1 cellular context compared by ENCODE assay signal in the genomic region with DNA sequence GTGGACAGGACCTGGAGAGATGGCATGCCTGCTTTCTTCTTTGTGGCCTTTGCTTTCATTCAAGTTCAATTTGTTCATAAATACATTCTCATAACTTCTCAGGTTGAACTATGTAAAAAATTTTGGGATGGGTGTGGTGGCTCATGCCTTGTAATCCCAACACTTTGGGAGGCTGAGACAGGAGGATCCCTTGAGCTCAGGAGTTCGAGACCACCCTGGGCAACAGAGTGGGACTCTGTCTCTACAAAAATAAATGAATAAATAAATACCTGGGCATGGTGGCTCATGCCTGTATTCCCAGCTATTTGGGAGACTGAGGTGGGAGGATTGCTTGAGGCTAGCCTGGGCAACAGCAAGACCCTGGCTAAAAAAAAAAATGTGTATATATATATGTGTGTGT.
TF ChIP-seq lines count a peak whose summit lies in the region.

No MANE protein-coding gene starts in this region.

TF ChIP-seq in HEK293, 187 proteins besides CTCF, POLR2A, EP300 and RAD21 (continued from another document):
- TF ChIP-seq, protein P1, sequence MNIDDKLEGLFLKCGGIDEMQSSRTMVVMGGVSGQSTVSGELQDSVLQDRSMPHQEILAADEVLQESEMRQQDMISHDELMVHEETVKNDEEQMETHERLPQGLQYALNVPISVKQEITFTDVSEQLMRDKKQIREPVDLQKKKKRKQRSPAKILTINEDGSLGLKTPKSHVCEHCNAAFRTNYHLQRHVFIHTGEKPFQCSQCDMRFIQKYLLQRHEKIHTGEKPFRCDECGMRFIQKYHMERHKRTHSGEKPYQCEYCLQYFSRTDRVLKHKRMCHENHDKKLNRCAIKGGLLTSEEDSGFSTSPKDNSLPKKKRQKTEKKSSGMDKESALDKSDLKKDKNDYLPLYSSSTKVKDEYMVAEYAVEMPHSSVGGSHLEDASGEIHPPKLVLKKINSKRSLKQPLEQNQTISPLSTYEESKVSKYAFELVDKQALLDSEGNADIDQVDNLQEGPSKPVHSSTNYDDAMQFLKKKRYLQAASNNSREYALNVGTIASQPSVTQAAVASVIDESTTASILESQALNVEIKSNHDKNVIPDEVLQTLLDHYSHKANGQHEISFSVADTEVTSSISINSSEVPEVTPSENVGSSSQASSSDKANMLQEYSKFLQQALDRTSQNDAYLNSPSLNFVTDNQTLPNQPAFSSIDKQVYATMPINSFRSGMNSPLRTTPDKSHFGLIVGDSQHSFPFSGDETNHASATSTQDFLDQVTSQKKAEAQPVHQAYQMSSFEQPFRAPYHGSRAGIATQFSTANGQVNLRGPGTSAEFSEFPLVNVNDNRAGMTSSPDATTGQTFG (tag by site-specific recombination; IDR thresholded peaks at IDR 0.05; ENCODE audit: borderline replicate concordance), result no peak
- TF ChIP-seq ZBTB1 (tag by site-specific recombination; IDR thresholded peaks at IDR 0.05), result no peak
- no peak for TF ChIP-seq ZNF274 (IDR thresholded peaks at IDR 0.05; ENCODE audit: low read length)
- TF ChIP-seq ZNF274 (tag by site-specific recombination; IDR thresholded peaks at IDR 0.05; ENCODE audit: borderline replicate concordance), result no peak
- TF ChIP-seq ZNF146 (tag by site-specific recombination; IDR thresholded peaks at IDR 0.05), result no peak
- TF ChIP-seq ZSCAN23 (tag by site-specific recombination; IDR thresholded peaks at IDR 0.05), result no peak
- no peak for TF ChIP-seq ZNF248 (tag by site-specific recombination; IDR thresholded peaks at IDR 0.05)
- TF ChIP-seq ZNF624 (tag by site-specific recombination; IDR thresholded peaks at IDR 0.05), result no peak
- TF ChIP-seq ZNF571 (tag by site-specific recombination; IDR thresholded peaks at IDR 0.05), result no peak
- no peak for TF ChIP-seq ZNF791 (tag by site-specific recombination; IDR thresholded peaks at IDR 0.05)
- TF ChIP-seq ZNF223 (tag by site-specific recombination; IDR thresholded peaks at IDR 0.05), result no peak
- TF ChIP-seq ZNF560 (tag by site-specific recombination; IDR thresholded peaks at IDR 0.05; ENCODE audit: borderline replicate concordance), result no peak
- no peak for TF ChIP-seq ZNF416 (tag by site-specific recombination; IDR thresholded peaks at IDR 0.05)
- no peak for TF ChIP-seq ZBTB17 (tag by site-specific recombination; IDR thresholded peaks at IDR 0.05)
